Comparison of ENCODE assay signal across 14 cellular contexts in the genomic region with DNA sequence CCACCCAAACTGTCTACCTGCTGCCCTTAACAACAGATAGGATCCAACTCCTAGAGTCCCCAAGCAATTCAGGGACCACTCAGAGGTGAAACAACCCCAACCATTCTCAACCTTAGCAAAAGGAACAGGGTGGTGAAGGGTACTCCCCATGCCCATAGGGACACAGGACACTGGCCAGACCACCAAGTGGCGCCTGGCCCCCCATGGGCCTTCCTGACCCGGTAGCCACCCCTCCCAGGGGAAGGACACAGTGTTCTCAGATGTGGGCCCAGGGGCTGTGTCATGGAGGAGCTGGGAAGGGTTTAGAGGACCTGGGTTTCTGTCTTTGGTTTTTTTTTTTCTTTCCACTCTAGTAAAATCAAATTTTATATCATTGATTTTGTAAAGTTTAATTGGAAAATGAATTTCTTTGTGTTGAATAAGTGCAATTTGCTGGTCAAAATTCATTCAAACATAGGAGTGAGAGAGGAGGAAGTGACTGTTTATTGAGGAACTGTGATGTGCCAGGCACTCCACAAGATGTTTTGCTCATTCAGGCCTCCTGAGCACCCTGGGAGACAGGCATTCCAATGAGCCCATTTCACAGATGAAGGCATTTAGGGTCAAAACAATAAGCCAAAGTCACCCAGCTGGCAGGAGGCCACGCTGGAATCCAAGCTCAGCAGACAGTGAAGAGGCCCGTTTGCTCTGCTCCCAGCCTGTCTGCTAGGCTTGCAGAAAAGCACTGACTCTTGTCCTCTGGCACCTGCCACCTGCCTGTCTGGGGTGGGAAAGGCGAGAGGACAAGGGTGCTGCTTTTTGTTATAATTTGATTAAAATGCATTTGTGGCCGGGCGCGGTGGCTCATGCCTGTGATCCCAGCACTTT. TPM values are rescaled to one million over a fixed set of nuclear protein-coding genes. Genes with fewer than 3 reads are reported as not detected.
DNase-seq lines count a peak whose midpoint lies in the region; ATAC-seq and TF ChIP-seq lines count a peak whose summit lies in the region.
"Had no signal": no experiment of that assay in that cellular context is flagged by ENCODE, and none has a peak within 500 bp of the region (broad histone marks: within the 10 kb centered on the region; RNA-seq: fewer than 3 reads in every experiment).

No MANE protein-coding gene starts in this region.

- H3K4me1 Mint-ChIP-seq in memory B cell, result peaks cover 21% of the 10 kb centered on the region
- H3K4me1 Mint-ChIP-seq in CD4-positive, alpha-beta memory T cell, result peaks cover 5 to 11% (median 6%) of the 10 kb centered on the region in 4 donors

- H3K27ac Mint-ChIP-seq in memory B cell, result no peak overlapping the region
- no peak overlapping the region for H3K27ac Mint-ChIP-seq in CD4-positive, alpha-beta memory T cell

- CTCF ChIA-PET in CD4-positive, alpha-beta memory T cell (lab: Charles Lee; ENCODE audit: partially characterized antibody), result interaction anchor here (0.8 to 7.4 kb wide), 4 partner anchors 11 to 146 kb away, joined by 3 to 32 read pairs (median 4); a partner anchor contains a TSS

- no peaks in the 10 kb centered on the region for H3K27me3 ChIP-seq in HL-60 (ENCODE audit: insufficient read depth, poor library complexity, severe bottlenecking)
- no peaks in the 10 kb centered on the region for H3K27me3 ChIP-seq in CD4-positive, alpha-beta memory T cell (ENCODE audit: insufficient read depth, low read length)
- H3K27me3 ChIP-seq: heart right ventricle had no signal

- H3K9me3 ChIP-seq in CD4-positive, alpha-beta memory T cell (ENCODE audit: control insufficient read depth in 1 of 2, low read length in 2 of 2), result no peaks in the 10 kb centered on the region
- H3K9me3 ChIP-seq: esophagus muscularis mucosa, heart right ventricle had no signal

- ATAC-seq in memory B cell (ENCODE audit: low read depth), result peak; percentile 37
- no peak for ATAC-seq in GM21529 (IDR thresholded peaks at IDR 0.05; ENCODE audit: unreplicated experiment)
- ATAC-seq in GM21619 (IDR thresholded peaks at IDR 0.05; ENCODE audit: unreplicated experiment), result no peak
- ATAC-seq in HG02884 (IDR thresholded peaks at IDR 0.05; ENCODE audit: unreplicated experiment), result no peak
- ATAC-seq: heart right ventricle had no signal

- in situ Hi-C loops in Caki2 (cut with HindIII; ENCODE audit: low pct_unique_long_range_greater_than_20kb, low sequenced_read_pairs), result no loop called here

- DNase-seq in Caki2 (ENCODE audit: low read depth) (peak; percentile 22), HL-60 (ENCODE audit: low read depth in 1 of 2, low spot score in 1 of 2) (peak in 1 of 2 experiments; percentile 45), SHP77 treated with DMSO at 0.1 percent for 48 hours (lab: John Stamatoyannopoulos, UW) (peak; percentile 10), memory B cell (ENCODE audit: low spot score in 2 of 2) (no peak)
- DNase-seq in CD4-positive, alpha-beta memory T cell, result no peak
- DNase-seq: activated gamma-delta T cell, heart right ventricle, MM.1S, NCI-H2171 had no signal

- intact Hi-C loops in CD4-positive, alpha-beta memory T cell (cut with micrococcal nuclease), result no loop called here

- no peaks in the 10 kb centered on the region for H3K4me1 ChIP-seq in CD4-positive, alpha-beta memory T cell (ENCODE audit: insufficient read depth, low read length)

- TF ChIP-seq CTCF in HL-60 (IDR thresholded peaks at IDR 0.05; ENCODE audit: insufficient read depth, low read length), result no peak

- no peak overlapping the region for H3K4me3 ChIP-seq in HL-60 (replicated peaks; ENCODE audit: insufficient read depth, low read length)
- H3K4me3 ChIP-seq in CD4-positive, alpha-beta memory T cell (ENCODE audit: low read length in 2 of 2), result no peak overlapping the region
- H3K4me3 ChIP-seq: esophagus muscularis mucosa, heart right ventricle had no signal

- POLR2A ChIA-PET in CD4-positive, alpha-beta memory T cell (lab: Charles Lee; ENCODE audit: partially characterized antibody), result interaction anchor here (0.8 to 1.5 kb wide), 2 partner anchors 10 to 125 kb away, joined by 3 to 4 read pairs; no protein-coding TSS in a partner anchor

- H3K36me3 ChIP-seq in CD4-positive, alpha-beta memory T cell (ENCODE audit: insufficient read depth, low read length), result no peaks in the 10 kb centered on the region
- H3K36me3 ChIP-seq: esophagus muscularis mucosa, heart right ventricle had no signal

- H3K27me3 Mint-ChIP-seq in memory B cell, result no peaks in the 10 kb centered on the region
- H3K27me3 Mint-ChIP-seq in CD4-positive, alpha-beta memory T cell, result peaks cover 3 to 5% of the 10 kb centered on the region in 2 donors

- H3K36me3 Mint-ChIP-seq in memory B cell, result no peaks in the 10 kb centered on the region
- no peaks in the 10 kb centered on the region for H3K36me3 Mint-ChIP-seq in CD4-positive, alpha-beta memory T cell

- no peaks in the 10 kb centered on the region for H3K9me3 Mint-ChIP-seq in memory B cell
- H3K9me3 Mint-ChIP-seq in CD4-positive, alpha-beta memory T cell, result no peaks in the 10 kb centered on the region

- peak overlapping the region; percentile 67 for H3K27ac ChIP-seq in HL-60 (replicated peaks)
- no peak overlapping the region for H3K27ac ChIP-seq in CD4-positive, alpha-beta memory T cell (ENCODE audit: low read depth, low read length)
- H3K27ac ChIP-seq: C4-2B, esophagus muscularis mucosa had no signal

- H3K4me3 Mint-ChIP-seq in memory B cell, result no peak overlapping the region
- H3K4me3 Mint-ChIP-seq in CD4-positive, alpha-beta memory T cell, result no peak overlapping the region

RNA-seq across cellular contexts. Expression of a gene that starts 9.9 kb away (rescaled TPM):
- 223 and 249 TPM in 2 replicates for total RNA-seq in Caki2 (2014; rRNA removed; shearing (Covaris generic); ENCODE audit: low replicate concordance)
- total RNA-seq in CD4-positive, alpha-beta memory T cell, result 10 to 100 TPM; 91.2 to 94.4 TPM
- polyA plus RNA-seq in CD4-positive, alpha-beta memory T cell, result 100 to 1,000 TPM; 116 to 140 TPM

RNA-seq across cellular contexts. Expression of a gene that starts 10.6 kb away (rescaled TPM):
- 454 and 543 TPM in 2 replicates for total RNA-seq in Caki2 (2014; rRNA removed; shearing (Covaris generic); ENCODE audit: low replicate concordance)
- total RNA-seq in CD4-positive, alpha-beta memory T cell, result 10 to 100 TPM; 49.5 to 50.0 TPM
- 10 to 100 TPM; 45.9 to 69.2 TPM for polyA plus RNA-seq in CD4-positive, alpha-beta memory T cell

RNA-seq across cellular contexts. Expression of a gene that starts 26.1 kb away (rescaled TPM):
- total RNA-seq in Caki2 (2014; rRNA removed; shearing (Covaris generic); ENCODE audit: low replicate concordance), result 2.2 TPM in 1 of 2 replicates, not detected in the other
- under 1 TPM in 1 of 2 experiments, not detected in 1; 0.19 TPM for total RNA-seq in CD4-positive, alpha-beta memory T cell
- under 1 TPM in 1 of 2 donors, not detected in 1; 0.28 TPM for polyA plus RNA-seq in CD4-positive, alpha-beta memory T cell

RNA-seq across cellular contexts. Expression of a gene that starts 29.1 kb away (rescaled TPM):
- total RNA-seq in Caki2 (2014; rRNA removed; shearing (Covaris generic); ENCODE audit: low replicate concordance), result 8.3 and 14.4 TPM in 2 replicates
- under 1 TPM; 0.52 to 0.72 TPM for total RNA-seq in CD4-positive, alpha-beta memory T cell
- polyA plus RNA-seq in CD4-positive, alpha-beta memory T cell, result under 1 TPM in 1 of 2 donors, not detected in 1; 0.13 TPM

RNA-seq across cellular contexts. Expression of a gene that starts 54.9 kb away (rescaled TPM):
- total RNA-seq in Caki2 (2014; rRNA removed; shearing (Covaris generic); ENCODE audit: low replicate concordance), result 0.26 and 3.3 TPM in 2 replicates
- 1 to 10 TPM in 1 of 2 experiments, under 1 TPM in 1; 0.44 to 1.0 TPM for total RNA-seq in CD4-positive, alpha-beta memory T cell
- polyA plus RNA-seq in CD4-positive, alpha-beta memory T cell, result not detected

Comparison
In these comparisons a context has a peak if more than half of its experiments do, and no peak if none do; other contexts are left out.
1. DNase-seq: peak in Caki2 (single experiment) and SHP77 treated with DMSO at 0.1 percent for 48 hours (single experiment); none in memory B cell (0 of 2) and CD4-positive, alpha-beta memory T cell (0 of 5).